In genomic region chr21:33642027-33642895, GRCh38 we compare ENCODE assay signal across 1 cellular context.
TF ChIP-seq lines count a peak whose summit lies in the region.

TSS of gene ITSN1 (plus strand) at chr21:33642501. CDS start at chr21:33718829, 76,328 bp downstream.

TF ChIP-seq in IMR-90, 13 proteins besides CTCF, POLR2A, EP300 and RAD21 (continued from another document):
- TF ChIP-seq BHLHE40 (IDR thresholded peaks at IDR 0.05; ENCODE audit: low read depth, low read length) (peak; percentile 31; the same call in 1 of the 2 replicates), FOS (IDR thresholded peaks at IDR 0.05; ENCODE audit: low read depth, low read length) (no peak), CEBPB (IDR thresholded peaks at IDR 0.05; ENCODE audit: low read depth, low read length) (no peak), CHD1 (IDR thresholded peaks at IDR 0.05; ENCODE audit: low read depth, low read length) (no peak)
